In the genomic region with DNA sequence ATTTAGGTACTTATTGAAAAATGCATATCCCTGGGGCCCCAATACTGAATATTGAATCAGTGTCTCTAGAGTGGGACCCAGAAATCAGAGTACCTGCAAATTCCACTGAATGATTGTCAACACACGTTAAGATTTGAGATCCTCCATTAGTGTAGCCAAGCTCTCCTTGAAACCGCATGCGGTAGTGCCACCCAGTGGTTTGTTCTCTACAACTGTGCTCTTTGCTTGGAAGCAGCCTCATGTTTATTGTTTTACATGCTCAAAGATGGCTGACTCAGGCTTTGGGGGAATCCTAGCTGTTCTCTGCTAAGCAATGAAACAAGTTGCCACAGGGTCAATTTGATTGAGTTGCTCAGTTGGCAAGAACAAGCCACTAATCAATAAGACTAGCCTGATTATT, we compare ENCODE assay signal across 1 cellular context.
TF ChIP-seq lines count a peak whose summit lies in the region.

No MANE protein-coding gene starts in this region.

TF ChIP-seq in WTC11, 78 proteins besides CTCF, POLR2A, EP300 and RAD21 (continued from another document):
- TF ChIP-seq, protein P1, sequence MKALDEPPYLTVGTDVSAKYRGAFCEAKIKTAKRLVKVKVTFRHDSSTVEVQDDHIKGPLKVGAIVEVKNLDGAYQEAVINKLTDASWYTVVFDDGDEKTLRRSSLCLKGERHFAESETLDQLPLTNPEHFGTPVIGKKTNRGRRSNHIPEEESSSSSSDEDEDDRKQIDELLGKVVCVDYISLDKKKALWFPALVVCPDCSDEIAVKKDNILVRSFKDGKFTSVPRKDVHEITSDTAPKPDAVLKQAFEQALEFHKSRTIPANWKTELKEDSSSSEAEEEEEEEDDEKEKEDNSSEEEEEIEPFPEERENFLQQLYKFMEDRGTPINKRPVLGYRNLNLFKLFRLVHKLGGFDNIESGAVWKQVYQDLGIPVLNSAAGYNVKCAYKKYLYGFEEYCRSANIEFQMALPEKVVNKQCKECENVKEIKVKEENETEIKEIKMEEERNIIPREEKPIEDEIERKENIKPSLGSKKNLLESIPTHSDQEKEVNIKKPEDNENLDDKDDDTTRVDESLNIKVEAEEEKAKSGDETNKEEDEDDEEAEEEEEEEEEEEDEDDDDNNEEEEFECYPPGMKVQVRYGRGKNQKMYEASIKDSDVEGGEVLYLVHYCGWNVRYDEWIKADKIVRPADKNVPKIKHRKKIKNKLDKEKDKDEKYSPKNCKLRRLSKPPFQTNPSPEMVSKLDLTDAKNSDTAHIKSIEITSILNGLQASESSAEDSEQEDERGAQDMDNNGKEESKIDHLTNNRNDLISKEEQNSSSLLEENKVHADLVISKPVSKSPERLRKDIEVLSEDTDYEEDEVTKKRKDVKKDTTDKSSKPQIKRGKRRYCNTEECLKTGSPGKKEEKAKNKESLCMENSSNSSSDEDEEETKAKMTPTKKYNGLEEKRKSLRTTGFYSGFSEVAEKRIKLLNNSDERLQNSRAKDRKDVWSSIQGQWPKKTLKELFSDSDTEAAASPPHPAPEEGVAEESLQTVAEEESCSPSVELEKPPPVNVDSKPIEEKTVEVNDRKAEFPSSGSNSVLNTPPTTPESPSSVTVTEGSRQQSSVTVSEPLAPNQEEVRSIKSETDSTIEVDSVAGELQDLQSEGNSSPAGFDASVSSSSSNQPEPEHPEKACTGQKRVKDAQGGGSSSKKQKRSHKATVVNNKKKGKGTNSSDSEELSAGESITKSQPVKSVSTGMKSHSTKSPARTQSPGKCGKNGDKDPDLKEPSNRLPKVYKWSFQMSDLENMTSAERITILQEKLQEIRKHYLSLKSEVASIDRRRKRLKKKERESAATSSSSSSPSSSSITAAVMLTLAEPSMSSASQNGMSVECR (CRISPR knock-in tag; IDR thresholded peaks at IDR 0.05; ENCODE audit: borderline replicate concordance) = no peak
- TF ChIP-seq FOXK1 (CRISPR knock-in tag; IDR thresholded peaks at IDR 0.05) (0 out of 2 replicates have a peak, but pooled peaks have one; percentile 25), ZNF423 (CRISPR knock-in tag; IDR thresholded peaks at IDR 0.05) (0 out of 2 replicates have a peak, but pooled peaks have one; percentile 2)
